In genomic region chr1:226607268-226607660, GRCh38 we compare ENCODE assay signal across 31 cellular contexts. TPM values are rescaled to one million over a fixed set of nuclear protein-coding genes. Genes with fewer than 3 reads are reported as not detected.
"Had no signal": no experiment of that assay in that cellular context is flagged by ENCODE, and none has a peak within 500 bp of the region (broad histone marks: within the 10 kb centered on the region; RNA-seq: fewer than 3 reads in every experiment).

No MANE protein-coding gene starts in this region.

- FAIRE-seq: islet of Langerhans had no signal

- H3K4me3 Mint-ChIP-seq: dendritic cell treated with granulocyte-macrophage colony-stimulating factor and Interleukin-4, amounts not matched to agents 40 ng/mL and 50 ng/mL, for 4 days; endodermal cell; naive B cell; nephron progenitor cell; stimulated activated effector memory CD8-positive, alpha-beta T cell treated with anti-CD3 and anti-CD28 coated beads, Interleukin-12 subunit alpha, Interleukin-12 subunit beta, amount 100 ng/mL, for 72 hours; type B pancreatic cell had no signal

- H3K79me2 ChIP-seq: hepatocyte had no signal

- H3K36me3 ChIP-seq: colonic mucosa, esophagus muscularis mucosa, gastroesophageal sphincter, heart left ventricle, left lung, lower lobe of right lung, ovary, stomach, thyroid gland had no signal

- H3K9me3 ChIP-seq: colonic mucosa, esophagus muscularis mucosa, gastroesophageal sphincter, heart left ventricle, left lung, lower lobe of right lung, ovary, psoas muscle, stomach, thyroid gland had no signal

- H3K9me3 Mint-ChIP-seq: dendritic cell treated with granulocyte-macrophage colony-stimulating factor and Interleukin-4, amounts not matched to agents 40 ng/mL and 50 ng/mL, for 4 days; endodermal cell; naive B cell; nephron progenitor cell; stimulated activated effector memory CD8-positive, alpha-beta T cell treated with anti-CD3 and anti-CD28 coated beads, Interleukin-12 subunit alpha, Interleukin-12 subunit beta, amount 100 ng/mL, for 72 hours; type B pancreatic cell had no signal

- H3K36me3 Mint-ChIP-seq: naive B cell; stimulated activated effector memory CD8-positive, alpha-beta T cell treated with anti-CD3 and anti-CD28 coated beads, Interleukin-12 subunit alpha, Interleukin-12 subunit beta, amount 100 ng/mL, for 72 hours; type B pancreatic cell had no signal

- ATAC-seq: foreskin keratinocyte; gastroesophageal sphincter; heart left ventricle; left cardiac atrium; left lung; lower lobe of right lung; psoas muscle; right cardiac atrium; stimulated activated effector memory CD8-positive, alpha-beta T cell treated with anti-CD3 and anti-CD28 coated beads, Interleukin-12 subunit alpha, Interleukin-12 subunit beta, amount 100 ng/mL, for 72 hours had no signal

- H3K27me3 ChIP-seq: colonic mucosa, esophagus muscularis mucosa, foreskin keratinocyte, gastroesophageal sphincter, left lung, ovary, stomach, thyroid gland had no signal

- DNase-seq: central memory CD4-positive, alpha-beta T cell; colonic mucosa; effector CD8-positive, alpha-beta T cell; foreskin keratinocyte; heart left ventricle; left cardiac atrium; lower lobe of right lung; naive B cell; nephron progenitor cell; occipital lobe; psoas muscle; stimulated activated CD4-positive, alpha-beta T cell treated with anti-CD3 and anti-CD28 coated beads, Interleukin-2, amount 100 ng/mL, for 24 hours; stimulated activated CD4-positive, alpha-beta T cell treated with anti-CD3 and anti-CD28 coated beads, Interleukin-4, amount 100 ng/mL, for 24 hours; stimulated activated naive CD4-positive, alpha-beta T cell treated with Interleukin-2 at 50 U/mL for 16 hours; stomach; thyroid gland had no signal

- H3K4me1 ChIP-seq: colonic mucosa, psoas muscle had no signal

- H3K27ac Mint-ChIP-seq: dendritic cell treated with granulocyte-macrophage colony-stimulating factor and Interleukin-4, amounts not matched to agents 40 ng/mL and 50 ng/mL, for 4 days; endodermal cell; nephron progenitor cell; stimulated activated effector memory CD8-positive, alpha-beta T cell treated with anti-CD3 and anti-CD28 coated beads, Interleukin-12 subunit alpha, Interleukin-12 subunit beta, amount 100 ng/mL, for 72 hours; type B pancreatic cell had no signal

- H2AFZ ChIP-seq: hepatocyte had no signal

- H3K4me2 ChIP-seq: hepatocyte, smooth muscle cell had no signal

- H3K4me3 ChIP-seq: colonic mucosa, esophagus muscularis mucosa, gastroesophageal sphincter, heart left ventricle, hepatocyte, left lung, lower lobe of right lung, ovary, psoas muscle, smooth muscle cell, stomach, thyroid gland had no signal

- H3K27ac ChIP-seq: colonic mucosa, epithelial cell of prostate, foreskin keratinocyte, heart left ventricle, hepatocyte, left lung, lower lobe of right lung, psoas muscle, thyroid gland had no signal

RNA-seq across cellular contexts. Expression of gene STUM, which starts 58.7 kb away (rescaled TPM):
- total RNA-seq: fibroblast of lung, foreskin keratinocyte, mononuclear cell had no signal
- polyA plus RNA-seq: foreskin keratinocyte, hepatocyte, smooth muscle cell had no signal
